Comparison of ENCODE assay signal across 10 cellular contexts in the genomic region with DNA sequence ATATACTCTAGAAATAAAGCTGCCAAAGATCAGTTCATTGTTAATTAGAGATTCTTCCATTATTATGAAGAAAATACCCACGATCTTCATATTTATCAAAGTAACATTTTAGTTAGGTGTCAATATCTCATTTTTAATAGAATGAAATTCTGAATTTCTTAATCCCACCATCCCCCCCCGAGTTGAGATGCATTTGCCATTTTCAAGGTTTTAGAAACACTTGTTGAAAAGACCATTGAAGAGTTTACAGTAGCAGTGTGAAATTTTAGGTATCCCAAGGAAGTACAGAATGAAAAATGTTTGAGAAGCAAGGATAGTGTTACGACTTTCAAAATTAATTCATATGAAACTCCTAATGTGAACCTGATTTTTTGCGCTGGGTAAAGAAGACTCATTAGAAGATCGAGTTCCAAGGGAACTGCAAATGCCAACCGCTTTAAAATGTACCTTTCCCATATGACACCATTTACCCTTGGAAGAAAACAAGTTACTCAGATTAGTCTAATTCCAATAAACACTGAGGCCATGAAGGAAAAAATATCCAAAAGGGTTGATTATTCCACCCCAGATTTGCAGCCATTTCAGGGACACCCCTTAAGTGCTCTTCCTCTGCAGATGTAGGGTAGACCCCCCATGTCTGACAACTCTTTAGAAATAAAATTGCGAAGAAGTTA. TPM values are rescaled to one million over a fixed set of nuclear protein-coding genes. Genes with fewer than 3 reads are reported as not detected.
DNase-seq lines count a peak whose midpoint lies in the region; ATAC-seq and TF ChIP-seq lines count a peak whose summit lies in the region.
"Had no signal": no experiment of that assay in that cellular context is flagged by ENCODE, and none has a peak within 500 bp of the region (broad histone marks: within the 10 kb centered on the region; RNA-seq: fewer than 3 reads in every experiment).

No MANE protein-coding gene starts in this region.

- peaks cover 59% of the 10 kb centered on the region for H3K4me1 Mint-ChIP-seq in activated naive CD4-positive, alpha-beta T cell treated with anti-CD3 and anti-CD28 coated beads for 36 hours (ENCODE audit: low read depth)
- no peaks in the 10 kb centered on the region for H3K4me1 Mint-ChIP-seq in glutamatergic neuron (ENCODE audit: low read depth, unreplicated experiment)

- in situ Hi-C loops in Panc1 (cut with HindIII; ENCODE audit: low pct_unique_long_range_greater_than_20kb, low sequenced_read_pairs): no loop called here

- peaks cover 6% of the 10 kb centered on the region for H3K4me1 ChIP-seq in Panc1 (ENCODE audit: control insufficient read depth, insufficient read depth, low read length)
- H3K4me1 ChIP-seq in thoracic aorta (ENCODE audit: control insufficient read depth in 1 of 2, low read depth in 2 of 2): peaks cover 8% of the 10 kb centered on the region in 2 donors
- H3K4me1 ChIP-seq: ascending aorta had no signal

- POLR2A ChIA-PET in Panc1 (lab: Charles Lee): interaction anchor here (0.7 kb wide), 1 partner anchor 32 kb away, joined by 3 read pairs; no protein-coding TSS in a partner anchor

- no peaks in the 10 kb centered on the region for H3K27me3 Mint-ChIP-seq in activated naive CD4-positive, alpha-beta T cell treated with anti-CD3 and anti-CD28 coated beads for 36 hours (ENCODE audit: low read depth)
- peaks cover 14% of the 10 kb centered on the region for H3K27me3 Mint-ChIP-seq in glutamatergic neuron (ENCODE audit: unreplicated experiment)

- TF ChIP-seq CTCF in Panc1 (IDR thresholded peaks at IDR 0.05): no peak
- no peak for TF ChIP-seq CTCF in glutamatergic neuron (IDR thresholded peaks at IDR 0.05; ENCODE audit: partially characterized antibody, unreplicated experiment)
- no peak for TF ChIP-seq CTCF in thoracic aorta (IDR thresholded peaks at IDR 0.05)

- peak overlapping the region; percentile 95 for H3K27ac Mint-ChIP-seq in activated naive CD4-positive, alpha-beta T cell treated with anti-CD3 and anti-CD28 coated beads for 36 hours
- H3K27ac Mint-ChIP-seq in glutamatergic neuron (ENCODE audit: unreplicated experiment): no peak overlapping the region

- H3K9me3 Mint-ChIP-seq in activated naive CD4-positive, alpha-beta T cell treated with anti-CD3 and anti-CD28 coated beads for 36 hours: peaks cover 1% of the 10 kb centered on the region
- H3K9me3 Mint-ChIP-seq in glutamatergic neuron (ENCODE audit: unreplicated experiment): peaks cover 4% of the 10 kb centered on the region

- H3K36me3 Mint-ChIP-seq in activated naive CD4-positive, alpha-beta T cell treated with anti-CD3 and anti-CD28 coated beads for 36 hours (ENCODE audit: low read depth): peaks cover 6% of the 10 kb centered on the region
- peaks cover 7% of the 10 kb centered on the region for H3K36me3 Mint-ChIP-seq in glutamatergic neuron (ENCODE audit: unreplicated experiment)

- H3K27me3 ChIP-seq in Panc1 (ENCODE audit: control insufficient read depth, insufficient read depth, low read length): peaks cover 40% of the 10 kb centered on the region
- H3K27me3 ChIP-seq in thoracic aorta (replicated peaks; ENCODE audit: insufficient read depth): peaks cover 24% of the 10 kb centered on the region

- peak overlapping the region; percentile 92 for H3K4me3 Mint-ChIP-seq in activated naive CD4-positive, alpha-beta T cell treated with anti-CD3 and anti-CD28 coated beads for 36 hours
- H3K4me3 Mint-ChIP-seq in glutamatergic neuron (ENCODE audit: unreplicated experiment): peak overlapping the region; percentile 3

- ATAC-seq in Panc1: no peak
- ATAC-seq in thoracic aorta (ENCODE audit: insufficient number of reproducible peaks, low FRiP score, low read depth): no peak
- ATAC-seq in HG03521 (IDR thresholded peaks at IDR 0.05; ENCODE audit: unreplicated experiment): no peak

- no peak for DNase-seq in activated naive CD4-positive, alpha-beta T cell treated with anti-CD3 and anti-CD28 coated beads for 36 hours
- DNase-seq in activated naive CD4-positive, alpha-beta T cell treated with anti-CD3 and anti-CD28 coated beads, Interleukin-2, amount 50 U/mL, for 16 hours: no peak
- DNase-seq in Panc1 (ENCODE audit: low read depth, low spot score): no peak
- no peak for DNase-seq in glutamatergic neuron
- no peak for DNase-seq in thoracic aorta (ENCODE audit: low spot score)
- no peak for DNase-seq in cerebellar cortex (ENCODE audit: low spot score)
- DNase-seq in COLO829 (ENCODE audit: low spot score): no peak

- H3K9me3 ChIP-seq in Panc1 (ENCODE audit: control insufficient read depth, insufficient read depth, low read depth, low read length): no peaks in the 10 kb centered on the region
- no peaks in the 10 kb centered on the region for H3K9me3 ChIP-seq in thoracic aorta
- H3K9me3 ChIP-seq: ascending aorta had no signal

- no peak overlapping the region for H3K27ac ChIP-seq in Panc1 (ENCODE audit: low read length)
- no peak overlapping the region for H3K27ac ChIP-seq in thoracic aorta
- H3K27ac ChIP-seq: ascending aorta had no signal

- H3K4me3 ChIP-seq in Panc1 (ENCODE audit: low read depth in 2 of 2, low read length in 2 of 2): peak overlapping the region; percentile 26 to 29
- peak overlapping the region; percentile 62 for H3K4me3 ChIP-seq in thoracic aorta
- H3K4me3 ChIP-seq: lung had no signal

- H3K36me3 ChIP-seq in Panc1 (ENCODE audit: control insufficient read depth, insufficient read depth, low read length) (no peaks in the 10 kb centered on the region), thoracic aorta (no peaks in the 10 kb centered on the region)
- H3K36me3 ChIP-seq: ascending aorta had no signal

- BruUV-seq in Panc1 (replicated peaks; lab: Mats Ljungman, UMichigan): no TSS peak

- intact Hi-C loops in activated naive CD4-positive, alpha-beta T cell treated with anti-CD3 and anti-CD28 coated beads for 36 hours (cut with micrococcal nuclease): loop anchor here (1.0 to 5.0 kb wide), 3 partner anchors 93 to 226 kb away; partner anchors contain the start of genes PGAP3 and STARD3
- intact Hi-C loops in Panc1 (cut with micrococcal nuclease; ENCODE audit: unreplicated experiment): no loop called here

- CTCF ChIA-PET in activated naive CD4-positive, alpha-beta T cell treated with anti-CD3 and anti-CD28 coated beads for 36 hours (lab: Charles Lee): interaction anchor here (1.2 to 1.9 kb wide), 3 partner anchors 29 to 70 kb away, joined by 3 to 5 read pairs (median 3); no protein-coding TSS in a partner anchor
- CTCF ChIA-PET in Panc1 (lab: Charles Lee): no interaction called here

RNA-seq across cellular contexts. Expression of gene IKZF3, which starts 0.7 kb away (rescaled TPM):
- 10 to 100 TPM; 34.2 to 36.1 TPM for total RNA-seq in activated naive CD4-positive, alpha-beta T cell treated with anti-CD3 and anti-CD28 coated beads for 36 hours
- total RNA-seq in Panc1 (2021; ENCODE audit: unreplicated experiment) (0.59 TPM), glutamatergic neuron (ENCODE audit: unreplicated experiment) (not detected), thoracic aorta (1 to 10 TPM; 4.8 to 5.6 TPM)
- 0.15 TPM for polyA plus RNA-seq in Panc1 (2012; ENCODE audit: insufficient read length)

RNA-seq across cellular contexts. Expression of gene ZPBP2, which starts 4.6 kb away (rescaled TPM):
- total RNA-seq in activated naive CD4-positive, alpha-beta T cell treated with anti-CD3 and anti-CD28 coated beads for 36 hours: not detected
- not detected for total RNA-seq in Panc1 (2021; ENCODE audit: unreplicated experiment)
- polyA plus RNA-seq in Panc1 (2012; ENCODE audit: insufficient read length): not detected
- total RNA-seq in glutamatergic neuron (ENCODE audit: unreplicated experiment): not detected
- total RNA-seq in thoracic aorta: not detected
- total RNA-seq: ascending aorta, lung had no signal
- polyA plus RNA-seq: lung had no signal

RNA-seq across cellular contexts. Expression of gene GSDMB, which starts 55.1 kb away (rescaled TPM):
- total RNA-seq in activated naive CD4-positive, alpha-beta T cell treated with anti-CD3 and anti-CD28 coated beads for 36 hours: 10 to 100 TPM; 22.2 to 25.5 TPM
- 2.9 TPM for total RNA-seq in Panc1 (2021; ENCODE audit: unreplicated experiment)
- 2.2 TPM for polyA plus RNA-seq in Panc1 (2012; ENCODE audit: insufficient read length)
- total RNA-seq in glutamatergic neuron (ENCODE audit: unreplicated experiment): 28.5 TPM
- 10 to 100 TPM in 1 of 2 donors, 1 to 10 TPM in 1; 8.3 to 16.0 TPM for total RNA-seq in thoracic aorta

Comparison
In these comparisons a context has a peak if more than half of its experiments do, and no peak if none do; other contexts are left out.
1. RNA of gene IKZF3, which starts 0.7 kb away (total RNA-seq): 34.2 to 36.1 TPM in activated naive CD4-positive, alpha-beta T cell treated with anti-CD3 and anti-CD28 coated beads for 36 hours; 4.8 to 5.6 TPM in thoracic aorta, 0.59 TPM in Panc1 (single experiment) and not detected in glutamatergic neuron (single experiment); every median in the first group is over 4 times any median in the second.